Comparison of ENCODE assay signal across 19 cellular contexts in genomic region chr1:3599286-3599811, GRCh38. TPM values are rescaled to one million over a fixed set of nuclear protein-coding genes. Genes with fewer than 3 reads are reported as not detected.
DNase-seq lines count a peak whose midpoint lies in the region; ATAC-seq and TF ChIP-seq lines count a peak whose summit lies in the region.
"Had no signal": no experiment of that assay in that cellular context is flagged by ENCODE, and none has a peak within 500 bp of the region (broad histone marks: within the 10 kb centered on the region; RNA-seq: fewer than 3 reads in every experiment).

No MANE protein-coding gene starts in this region.

- H3K9me2 ChIP-seq in GM23248 (ENCODE audit: insufficient read depth), result no peaks in the 10 kb centered on the region

- no peaks in the 10 kb centered on the region for H3K9me3 ChIP-seq in KOPT-K1 (ENCODE audit: insufficient read depth, low read length, poor library complexity, severe bottlenecking)
- no peaks in the 10 kb centered on the region for H3K9me3 ChIP-seq in GM23248 (ENCODE audit: low read depth)
- H3K9me3 ChIP-seq: ovary, stomach had no signal

- no peak overlapping the region for H3K18ac ChIP-seq in mesendoderm (ENCODE audit: low read length)

- H2BK15ac ChIP-seq in mesendoderm (replicated peaks; ENCODE audit: low read depth), result no peak overlapping the region

- H3F3A ChIP-seq in GM23248 (ENCODE audit: insufficient read depth), result no peaks in the 10 kb centered on the region

- no CpG with 5 or more reads among the region's 16 CpGs for WGBS in mesendoderm (ENCODE audit: extremely low coverage, insufficient coverage, low lambda C conversion rate)
- WGBS in GM23248 (ENCODE audit: low coverage in 1 of 2, low lambda C conversion rate in 2 of 2, missing lambda C conversion rate in 2 of 2), 2 experiments, result 69 to 72% methylated on average over 14 to 16 of the region's 16 CpGs

- H3K27ac ChIP-seq in KOPT-K1 (ENCODE audit: low read depth, low read length, poor library complexity, severe bottlenecking) (peak overlapping the region; percentile 71), mesendoderm (ENCODE audit: low read depth, low read length) (no peak overlapping the region), GM23248 (no peak overlapping the region)
- H3K27ac ChIP-seq: ovary, SK-N-MC, stomach had no signal

- H2AK5ac ChIP-seq in mesendoderm (ENCODE audit: low read length), result no peak overlapping the region

- POLR2A ChIA-PET in WTC11 (lab: Charles Lee), result no interaction called here

- ATAC-seq in WTC11 (no peak), GM21515 (IDR thresholded peaks at IDR 0.05; ENCODE audit: unreplicated experiment) (no peak)
- ATAC-seq: GM12878, HepG2 had no signal

- no peaks in the 10 kb centered on the region for H3K4me1 ChIP-seq in mesendoderm (ENCODE audit: control insufficient read depth, low read depth, low read length)
- H3K4me1 ChIP-seq in GM23248 (ENCODE audit: insufficient read depth), result no peaks in the 10 kb centered on the region

- H2BK120ac ChIP-seq in mesendoderm (ENCODE audit: low read depth, low read length), result no peak overlapping the region

- no peak overlapping the region for H4K8ac ChIP-seq in mesendoderm (ENCODE audit: low read depth, low read length)

- H2AFZ ChIP-seq in GM23248, result no peak overlapping the region

- H3K79me1 ChIP-seq in mesendoderm (ENCODE audit: low read length), result no peaks in the 10 kb centered on the region

- no peak overlapping the region for H3K4me3 Mint-ChIP-seq in WTC11
- H3K4me3 Mint-ChIP-seq: activated naive CD8-positive, alpha-beta T cell had no signal

- DNase-seq in WTC11 (ENCODE audit: low spot score) (no peak), mesendoderm (no peak), superior temporal gyrus (ENCODE audit: extremely low spot score) (peak; percentile 27), GM23248 (no peak), OCI-M1 (lab: John Stamatoyannopoulos, UW) (no peak)
- DNase-seq: central memory CD4-positive, alpha-beta T cell; DMS79 treated with DMSO at 0.1 percent for 48 hours; NCI-H1105; NCI-H446 treated with DMSO at 0.1 percent for 48 hours; ovary; stomach had no signal

- H3K36me3 Mint-ChIP-seq in WTC11, result no peaks in the 10 kb centered on the region
- H3K36me3 Mint-ChIP-seq: activated naive CD8-positive, alpha-beta T cell had no signal

- in situ Hi-C loops in GM23248 (cut with MboI), result no loop called here

- H3K27me3 Mint-ChIP-seq in WTC11 (ENCODE audit: low read depth), result no peaks in the 10 kb centered on the region
- H3K27me3 Mint-ChIP-seq: activated naive CD8-positive, alpha-beta T cell had no signal

- no peak overlapping the region for H3K23ac ChIP-seq in mesendoderm (ENCODE audit: low read length)

- peak overlapping the region; percentile 87 for H3K27ac Mint-ChIP-seq in WTC11
- H3K27ac Mint-ChIP-seq: activated naive CD8-positive, alpha-beta T cell; activated T-helper 2 cell treated with anti-CD3 and anti-CD28 coated beads, Interferon-gamma antibody, Interleukin-2, Interleukin-4, amounts not matched to agents 10 μg/mL and 5 μg/mL and 100 μg/mL, durations not matched to agents 14 hours and 24 hours and 36 hours had no signal

- H3K79me2 ChIP-seq in mesendoderm (ENCODE audit: control insufficient read depth, insufficient read depth, low read length), result no peaks in the 10 kb centered on the region
- H3K79me2 ChIP-seq in GM23248 (ENCODE audit: insufficient read depth), result no peaks in the 10 kb centered on the region

- CTCF ChIA-PET in WTC11 (lab: Charles Lee), result interaction anchor here (0.6 to 3.0 kb wide), 11 partner anchors 9 to 175 kb away, joined by 3 to 16 read pairs (median 3); partner anchors contain the start of genes MEGF6 and TP73

- H3K56ac ChIP-seq in mesendoderm (ENCODE audit: low read length), result peak overlapping the region; percentile 56

- no peak overlapping the region for H3K9ac ChIP-seq in mesendoderm (ENCODE audit: low read length)
- no peak overlapping the region for H3K9ac ChIP-seq in GM23248

- H3K36me3 ChIP-seq in KOPT-K1 (ENCODE audit: insufficient read depth, low read length), result no peaks in the 10 kb centered on the region
- H3K36me3 ChIP-seq in mesendoderm (ENCODE audit: control insufficient read depth, insufficient read depth, low read length), result no peaks in the 10 kb centered on the region
- no peaks in the 10 kb centered on the region for H3K36me3 ChIP-seq in GM23248 (ENCODE audit: low read depth)
- H3K36me3 ChIP-seq: ovary, stomach had no signal

- H3K27me3 ChIP-seq in mesendoderm (ENCODE audit: insufficient read depth, low read length, poor library complexity), result no peaks in the 10 kb centered on the region
- no peaks in the 10 kb centered on the region for H3K27me3 ChIP-seq in GM23248 (replicated peaks; ENCODE audit: insufficient read depth)
- H3K27me3 ChIP-seq: ovary had no signal

- no peaks in the 10 kb centered on the region for H3K9me3 Mint-ChIP-seq in WTC11
- H3K9me3 Mint-ChIP-seq: activated T-helper 2 cell treated with anti-CD3 and anti-CD28 coated beads, Interferon-gamma antibody, Interleukin-2, Interleukin-4, amounts not matched to agents 10 μg/mL and 5 μg/mL and 100 μg/mL, durations not matched to agents 14 hours and 24 hours and 36 hours had no signal

- H2BK5ac ChIP-seq in mesendoderm (ENCODE audit: low read length), result no peak overlapping the region

- peaks cover 16% of the 10 kb centered on the region for H3K4me1 Mint-ChIP-seq in WTC11

- no peak overlapping the region for H4K5ac ChIP-seq in mesendoderm (ENCODE audit: low read length)

- no peaks in the 10 kb centered on the region for H4K20me1 ChIP-seq in GM23248 (ENCODE audit: insufficient read depth)

- H3K4ac ChIP-seq in mesendoderm (ENCODE audit: low read depth, low read length), result no peak overlapping the region

- H3K4me2 ChIP-seq in mesendoderm (ENCODE audit: low read length), result no peak overlapping the region
- no peak overlapping the region for H3K4me2 ChIP-seq in GM23248 (ENCODE audit: unreplicated experiment)

- TF ChIP-seq CTCF in WTC11 (IDR thresholded peaks at IDR 0.05), result no peak

- H3K4me3 ChIP-seq in mesendoderm (ENCODE audit: low read length) (no peak overlapping the region), GM23248 (no peak overlapping the region)
- H3K4me3 ChIP-seq: GM12878, lung, ovary, SK-N-MC, stomach had no signal

TF ChIP-seq in WTC11, 78 proteins besides CTCF, POLR2A, EP300 and RAD21 (continues in another document):
- no peak for TF ChIP-seq ZNF232 (CRISPR knock-in tag; IDR thresholded peaks at IDR 0.05)
- TF ChIP-seq ZNF281 (CRISPR knock-in tag; IDR thresholded peaks at IDR 0.05), result no peak
- no peak for TF ChIP-seq IRF2 (CRISPR knock-in tag; IDR thresholded peaks at IDR 0.05; ENCODE audit: borderline replicate concordance, low read depth)
- no peak for TF ChIP-seq KAT7 (CRISPR knock-in tag; IDR thresholded peaks at IDR 0.05; ENCODE audit: borderline replicate concordance)
- TF ChIP-seq, protein P1, sequence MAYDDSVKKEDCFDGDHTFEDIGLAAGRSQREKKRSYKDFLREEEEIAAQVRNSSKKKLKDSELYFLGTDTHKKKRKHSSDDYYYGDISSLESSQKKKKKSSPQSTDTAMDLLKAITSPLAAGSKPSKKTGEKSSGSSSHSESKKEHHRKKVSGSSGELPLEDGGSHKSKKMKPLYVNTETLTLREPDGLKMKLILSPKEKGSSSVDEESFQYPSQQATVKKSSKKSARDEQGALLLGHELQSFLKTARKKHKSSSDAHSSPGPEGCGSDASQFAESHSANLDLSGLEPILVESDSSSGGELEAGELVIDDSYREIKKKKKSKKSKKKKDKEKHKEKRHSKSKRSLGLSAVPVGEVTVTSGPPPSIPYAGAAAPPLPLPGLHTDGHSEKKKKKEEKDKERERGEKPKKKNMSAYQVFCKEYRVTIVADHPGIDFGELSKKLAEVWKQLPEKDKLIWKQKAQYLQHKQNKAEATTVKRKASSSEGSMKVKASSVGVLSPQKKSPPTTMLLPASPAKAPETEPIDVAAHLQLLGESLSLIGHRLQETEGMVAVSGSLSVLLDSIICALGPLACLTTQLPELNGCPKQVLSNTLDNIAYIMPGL (CRISPR knock-in tag; IDR thresholded peaks at IDR 0.05), result no peak

RNA-seq across cellular contexts. Expression of gene MEGF6, which starts 12.0 kb away (rescaled TPM):
- 24.9 to 32.4 TPM (median 27.2 TPM) in 3 replicates for total RNA-seq in WTC11 (2021)
- polyA plus RNA-seq in mesendoderm (2013, experiment 1 of 2), result 2.2 TPM
- polyA plus RNA-seq in mesendoderm (2013, experiment 2 of 2), result 1.7 TPM
- 108 and 129 TPM in 2 replicates for total RNA-seq in GM23248 (2014; rRNA removed; shearing (Covaris generic))
- polyA plus RNA-seq in GM23248 (2016; fragmentation: Nextera tagmentation; extraction: Ambion mirVana), result 37.9 and 39.3 TPM in 2 replicates

RNA-seq across cellular contexts. Expression of gene TPRG1L, which starts 25.5 kb away (rescaled TPM):
- 20.9 to 22.3 TPM (median 20.9 TPM) in 3 replicates for total RNA-seq in WTC11 (2021)
- polyA plus RNA-seq in mesendoderm (2013, experiment 1 of 2), result 13.7 TPM
- 13.4 TPM for polyA plus RNA-seq in mesendoderm (2013, experiment 2 of 2)
- total RNA-seq in GM23248 (2014; rRNA removed; shearing (Covaris generic)), result 27.6 and 30.9 TPM in 2 replicates
- polyA plus RNA-seq in GM23248 (2016; fragmentation: Nextera tagmentation; extraction: Ambion mirVana), result 30.7 and 30.9 TPM in 2 replicates

RNA-seq across cellular contexts. Expression of gene WRAP73, which starts 50.6 kb away (rescaled TPM):
- total RNA-seq in WTC11 (2021), result 33.8 to 39.2 TPM (median 34.7 TPM) in 3 replicates
- 13.8 TPM for polyA plus RNA-seq in mesendoderm (2013, experiment 1 of 2)
- 13.7 TPM for polyA plus RNA-seq in mesendoderm (2013, experiment 2 of 2)
- total RNA-seq in GM23248 (2014; rRNA removed; shearing (Covaris generic)), result 15.7 and 16.9 TPM in 2 replicates
- polyA plus RNA-seq in GM23248 (2016; fragmentation: Nextera tagmentation; extraction: Ambion mirVana), result 16.3 and 20.2 TPM in 2 replicates

RNA-seq across cellular contexts. Expression of gene TP73, which starts 53.0 kb away (rescaled TPM):
- total RNA-seq in WTC11 (2021), result 5.7 to 6.4 TPM (median 5.8 TPM) in 3 replicates
- polyA plus RNA-seq in mesendoderm (2013, experiment 1 of 2), result 0.73 TPM
- polyA plus RNA-seq in mesendoderm (2013, experiment 2 of 2), result 0.73 TPM
- not detected in 2 replicates for total RNA-seq in GM23248 (2014; rRNA removed; shearing (Covaris generic))
- 0.08 TPM in 1 of 2 replicates, not detected in the other for polyA plus RNA-seq in GM23248 (2016; fragmentation: Nextera tagmentation; extraction: Ambion mirVana)
